Comparison of ENCODE assay signal across 8 cellular contexts in genomic region chr17:32912218-32912897, GRCh38. TPM values are rescaled to one million over a fixed set of nuclear protein-coding genes. Genes with fewer than 3 reads are reported as not detected.
DNase-seq lines count a peak whose midpoint lies in the region; ATAC-seq and TF ChIP-seq lines count a peak whose summit lies in the region.

No MANE protein-coding gene starts in this region.

- no peaks in the 10 kb centered on the region for H3K36me3 Mint-ChIP-seq in CD4-positive, alpha-beta memory T cell
- no peaks in the 10 kb centered on the region for H3K36me3 Mint-ChIP-seq in effector memory CD8-positive, alpha-beta T cell (ENCODE audit: insufficient read depth)

- H3K4me3 ChIP-seq in RWPE2 (ENCODE audit: severe bottlenecking) (no peak overlapping the region), prostate gland (no peak overlapping the region)
- no peak overlapping the region for H3K4me3 ChIP-seq in CD4-positive, alpha-beta memory T cell (ENCODE audit: low read length in 2 of 2)

- TF ChIP-seq CTCF in RWPE2 (IDR thresholded peaks at IDR 0.05; ENCODE audit: poor library complexity, severe bottlenecking) (no peak), prostate gland (IDR thresholded peaks at IDR 0.05) (peak in 2 of 4 experiments; percentile 30 to 39)

- POLR2A ChIA-PET in CD4-positive, alpha-beta memory T cell (lab: Charles Lee; ENCODE audit: partially characterized antibody) = no interaction called here

- peak; percentile 91 for DNase-seq in EH (ENCODE audit: low read depth)
- no peak for DNase-seq in RWPE2 (ENCODE audit: low spot score)
- DNase-seq in Right ventricle myocardium superior = peak; percentile 74
- peak; percentile 91 for DNase-seq in prostate gland (ENCODE audit: low spot score)
- no peak for DNase-seq in NK-92 treated with Interleukin-12 subunit alpha and Interleukin-12 subunit beta, amount 100 ng/mL, for 24 hours (lab: John Stamatoyannopoulos, UW)
- no peak for DNase-seq in CD4-positive, alpha-beta memory T cell
- no peak for DNase-seq in activated CD8-positive, alpha-beta memory T cell treated with anti-CD3 and anti-CD28 coated beads, Interleukin-2, amount 50 U/mL, for 48 hours
- DNase-seq in effector memory CD8-positive, alpha-beta T cell = no peak

- CTCF ChIA-PET in CD4-positive, alpha-beta memory T cell (lab: Charles Lee; ENCODE audit: partially characterized antibody) = interaction anchor here (0.6 to 2.3 kb wide), 2 partner anchors 47 to 129 kb away, joined by 4 to 13 read pairs; no protein-coding TSS in a partner anchor

- peak; percentile 58 for TF ChIP-seq POLR2A in prostate gland (IDR thresholded peaks at IDR 0.05)

- no peaks in the 10 kb centered on the region for H3K4me1 ChIP-seq in RWPE2 (ENCODE audit: insufficient read depth, poor library complexity, severe bottlenecking)
- no peaks in the 10 kb centered on the region for H3K4me1 ChIP-seq in prostate gland (replicated peaks)
- no peaks in the 10 kb centered on the region for H3K4me1 ChIP-seq in CD4-positive, alpha-beta memory T cell (ENCODE audit: insufficient read depth, low read length)

- peaks cover 0 to 1% (median 0%) of the 10 kb centered on the region in 4 donors for H3K4me1 Mint-ChIP-seq in CD4-positive, alpha-beta memory T cell
- no peaks in the 10 kb centered on the region for H3K4me1 Mint-ChIP-seq in effector memory CD8-positive, alpha-beta T cell (ENCODE audit: low read depth in 2 of 2)

- intact Hi-C loops in Right ventricle myocardium superior (cut with DNase I) (no loop called here), prostate gland (cut with DNase I) (no loop called here)
- intact Hi-C loops in CD4-positive, alpha-beta memory T cell (cut with micrococcal nuclease) = no loop called here

- H3K27ac Mint-ChIP-seq in CD4-positive, alpha-beta memory T cell = no peak overlapping the region
- H3K27ac Mint-ChIP-seq in effector memory CD8-positive, alpha-beta T cell = no peak overlapping the region

- WGBS in prostate gland = 15% methylated on average over 10 of the region's 10 CpGs

- no peaks in the 10 kb centered on the region for H3K36me3 ChIP-seq in RWPE2 (ENCODE audit: low read depth)
- H3K36me3 ChIP-seq in prostate gland = no peaks in the 10 kb centered on the region
- H3K36me3 ChIP-seq in CD4-positive, alpha-beta memory T cell (ENCODE audit: insufficient read depth, low read length) = no peaks in the 10 kb centered on the region

- H3K27ac ChIP-seq in RWPE2 (ENCODE audit: poor library complexity, severe bottlenecking) (no peak overlapping the region), prostate gland (peak overlapping the region; percentile 66 to 73)
- H3K27ac ChIP-seq in CD4-positive, alpha-beta memory T cell (ENCODE audit: low read depth, low read length) = no peak overlapping the region

- no peaks in the 10 kb centered on the region for H3K27me3 ChIP-seq in RWPE2 (ENCODE audit: insufficient read depth, poor library complexity, severe bottlenecking)
- no peaks in the 10 kb centered on the region for H3K27me3 ChIP-seq in prostate gland (replicated peaks; ENCODE audit: insufficient read depth)
- H3K27me3 ChIP-seq in CD4-positive, alpha-beta memory T cell (ENCODE audit: insufficient read depth, low read length) = no peaks in the 10 kb centered on the region

- no peaks in the 10 kb centered on the region for H3K27me3 Mint-ChIP-seq in CD4-positive, alpha-beta memory T cell
- H3K27me3 Mint-ChIP-seq in effector memory CD8-positive, alpha-beta T cell = no peaks in the 10 kb centered on the region

- no peaks in the 10 kb centered on the region for H3K9me3 ChIP-seq in RWPE2 (ENCODE audit: severe bottlenecking)
- H3K9me3 ChIP-seq in prostate gland = no peaks in the 10 kb centered on the region
- H3K9me3 ChIP-seq in CD4-positive, alpha-beta memory T cell (ENCODE audit: control insufficient read depth in 1 of 2, low read length in 2 of 2) = no peaks in the 10 kb centered on the region

- ATAC-seq in RWPE2 (ENCODE audit: low read depth) (peak; percentile 66), Right ventricle myocardium superior (ENCODE audit: poor library complexity) (peak; percentile 86)
- no peak for ATAC-seq in effector memory CD8-positive, alpha-beta T cell (replicated peaks)

- no peak overlapping the region for H3K4me3 Mint-ChIP-seq in CD4-positive, alpha-beta memory T cell
- no peak overlapping the region for H3K4me3 Mint-ChIP-seq in effector memory CD8-positive, alpha-beta T cell

- H3K9me3 Mint-ChIP-seq in CD4-positive, alpha-beta memory T cell = peaks cover 0 to 4% (median 0%) of the 10 kb centered on the region in 8 donors
- no peaks in the 10 kb centered on the region for H3K9me3 Mint-ChIP-seq in effector memory CD8-positive, alpha-beta T cell

RNA-seq across cellular contexts. Expression of gene TMEM98, which starts 15.6 kb away (rescaled TPM):
- total RNA-seq in Right ventricle myocardium superior (10.0 TPM), prostate gland (100 to 1,000 TPM in 1 of 2 donors, 10 to 100 TPM in 1; 98.3 to 206 TPM)
- not detected for total RNA-seq in CD4-positive, alpha-beta memory T cell
- not detected for polyA plus RNA-seq in CD4-positive, alpha-beta memory T cell

RNA-seq across cellular contexts. Expression of gene MYO1D, which starts 35.4 kb away (rescaled TPM):
- total RNA-seq in Right ventricle myocardium superior = 3.8 TPM
- 10 to 100 TPM; 44.2 to 45.2 TPM for total RNA-seq in prostate gland
- 10 to 100 TPM; 11.7 to 12.7 TPM for total RNA-seq in CD4-positive, alpha-beta memory T cell
- 1 to 10 TPM; 2.0 to 9.3 TPM for polyA plus RNA-seq in CD4-positive, alpha-beta memory T cell

Comparison
In these comparisons a context has a peak if more than half of its experiments do, and no peak if none do; other contexts are left out.
1. DNase-seq: peak in EH (single experiment), Right ventricle myocardium superior (single experiment) and prostate gland (single experiment); none in RWPE2 (single experiment), NK-92 treated with Interleukin-12 subunit alpha and Interleukin-12 subunit beta, amount 100 ng/mL, for 24 hours (single experiment), CD4-positive, alpha-beta memory T cell (0 of 5), activated CD8-positive, alpha-beta memory T cell treated with anti-CD3 and anti-CD28 coated beads, Interleukin-2, amount 50 U/mL, for 48 hours (single experiment) and effector memory CD8-positive, alpha-beta T cell (0 of 3).
2. H3K27ac ChIP-seq: peak in prostate gland (2 of 2); none in RWPE2 (single experiment) and CD4-positive, alpha-beta memory T cell (single experiment).
3. RNA of gene TMEM98, which starts 15.6 kb away (total RNA-seq): 98.3 to 206 TPM in prostate gland and 10.0 TPM in Right ventricle myocardium superior (single experiment); not detected in CD4-positive, alpha-beta memory T cell; every median in the first group is over 10 times any median in the second.